Comparison of ENCODE assay signal across 1 cellular context in genomic region chr21:32727728-32728454, GRCh38.
TF ChIP-seq lines count a peak whose summit lies in the region.

Gene SYNJ1, minus strand, starts transcription at chr21:32728013. Its CDS starts 1,118 bp downstream, at chr21:32726895.

TF ChIP-seq in K562, 482 proteins besides CTCF, POLR2A, EP300 and RAD21 (continued from another document and continues in another):
- TF ChIP-seq PCBP1 (IDR thresholded peaks at IDR 0.05; ENCODE audit: low read depth, low read length, poor library complexity, severe bottlenecking) = peak; percentile 96
- no peak for TF ChIP-seq ZNF407 (IDR thresholded peaks at IDR 0.05; ENCODE audit: low read depth)
- no peak for TF ChIP-seq ASH1L (IDR thresholded peaks at IDR 0.05; ENCODE audit: borderline replicate concordance, low read depth, partially characterized antibody)
- no peak for TF ChIP-seq FOXP1 (CRISPR knock-in tag; IDR thresholded peaks at IDR 0.05)
- TF ChIP-seq ZNF511 (CRISPR knock-in tag; IDR thresholded peaks at IDR 0.05) = peak; percentile 97; the same call in 1 of the 2 replicates
- TF ChIP-seq JUN (IDR thresholded peaks at IDR 0.05; ENCODE audit: borderline replicate concordance, low read depth, low read length) = peak; percentile 42; the same call in 1 of the 2 replicates
- peak; percentile 76; the same call in 1 of the 2 replicates for TF ChIP-seq JUN (CRISPR knock-in tag; IDR thresholded peaks at IDR 0.05; ENCODE audit: borderline replicate concordance)
- no peak for TF ChIP-seq BRF1 (IDR thresholded peaks at IDR 0.05; ENCODE audit: borderline replicate concordance, extremely low read depth, insufficient read length)
- peak; percentile 50; the same call in 1 of the 2 replicates for TF ChIP-seq HCFC1 (IDR thresholded peaks at IDR 0.05; ENCODE audit: low read depth, low read length)
- no peak for TF ChIP-seq THRA (IDR thresholded peaks at IDR 0.05)
- TF ChIP-seq HDGF (IDR thresholded peaks at IDR 0.05) = 0 out of 2 replicates have a peak, but pooled peaks have one; percentile 73
- TF ChIP-seq TFAM (CRISPR knock-in tag; conservative IDR thresholded peaks at IDR 0.05) = no peak
- TF ChIP-seq MLX (CRISPR knock-in tag; conservative IDR thresholded peaks at IDR 0.05) = peak in 1 of 2 experiments; percentile 84; a peak in 1 of 4 replicates
- no peak; the same call in 1 of the 2 replicates for TF ChIP-seq ATF4 (CRISPR knock-in tag; IDR thresholded peaks at IDR 0.05)
- no peak for TF ChIP-seq PREB (CRISPR knock-in tag; IDR thresholded peaks at IDR 0.05)
- no peak for TF ChIP-seq CREB3 (tag; conservative IDR thresholded peaks at IDR 0.05; ENCODE audit: low read depth)
- TF ChIP-seq NKRF (IDR thresholded peaks at IDR 0.05; ENCODE audit: borderline replicate concordance) = peak; percentile 99
- TF ChIP-seq DIDO1 (tag; IDR thresholded peaks at IDR 0.05; ENCODE audit: low read depth) = 0 out of 2 replicates have a peak, but pooled peaks have one; percentile 35
- TF ChIP-seq ZBTB26 (CRISPR knock-in tag; IDR thresholded peaks at IDR 0.05) = no peak
- TF ChIP-seq ZNF324 (CRISPR knock-in tag; IDR thresholded peaks at IDR 0.05) = no peak
- TF ChIP-seq ZBTB1 (CRISPR knock-in tag; IDR thresholded peaks at IDR 0.05; ENCODE audit: borderline replicate concordance, low read depth) = peak; percentile 95
- TF ChIP-seq MITF (IDR thresholded peaks at IDR 0.05) = 0 out of 2 replicates have a peak, but pooled peaks have one; percentile 23
- no peak for TF ChIP-seq MEF2D (tag; conservative IDR thresholded peaks at IDR 0.05; ENCODE audit: low read depth)
- no peak for TF ChIP-seq LCOR (CRISPR knock-in tag; IDR thresholded peaks at IDR 0.05)
- TF ChIP-seq TCF3 (CRISPR knock-in tag; IDR thresholded peaks at IDR 0.05) = peak; percentile 42; the same call in 1 of the 2 replicates
- TF ChIP-seq FOSL1 (tag; conservative IDR thresholded peaks at IDR 0.05) = peak; percentile 28; the same call in 1 of the 2 replicates
- peak; percentile 77; the same call in 1 of the 2 replicates for TF ChIP-seq ZNF76 (CRISPR knock-in tag; IDR thresholded peaks at IDR 0.05; ENCODE audit: borderline replicate concordance)
- TF ChIP-seq ZNF764 (CRISPR knock-in tag; IDR thresholded peaks at IDR 0.05; ENCODE audit: low read depth) = peak; percentile 71; the same call in 1 of the 2 replicates
- TF ChIP-seq NFXL1 (CRISPR knock-in tag; IDR thresholded peaks at IDR 0.05) = no peak; the same call in 1 of the 2 replicates
- peak; percentile 100; the same call in 1 of the 2 replicates for TF ChIP-seq RBM34 (IDR thresholded peaks at IDR 0.05; ENCODE audit: borderline replicate concordance, insufficient read depth, low read length)
- TF ChIP-seq BRD4 (IDR thresholded peaks at IDR 0.05) = no peak
- no peak for TF ChIP-seq ZNF551 (CRISPR knock-in tag; IDR thresholded peaks at IDR 0.05)
- 0 out of 2 replicates have a peak, but pooled peaks have one; percentile 36 for TF ChIP-seq NR4A1 (CRISPR knock-in tag; IDR thresholded peaks at IDR 0.05)
- TF ChIP-seq NR4A1 (tag; IDR thresholded peaks at IDR 0.05) = no peak
- no peak for TF ChIP-seq USF1 (CRISPR knock-in tag; IDR thresholded peaks at IDR 0.05)
- TF ChIP-seq ELF1 (tag; IDR thresholded peaks at IDR 0.05) = peak; percentile 98
